Comparison of ENCODE assay signal across 19 cellular contexts in genomic region chr4:123676550-123677229, GRCh38.
A peak's percentile ranks its signal among the peaks of the same experiment; 100 is the strongest.
DNase-seq lines count a peak whose midpoint lies in the region; ATAC-seq and TF ChIP-seq lines count a peak whose summit lies in the region.
"Had no signal": no experiment of that assay in that cellular context is flagged by ENCODE, and none has a peak within 500 bp of the region (broad histone marks: within the 10 kb centered on the region; RNA-seq: fewer than 3 reads in every experiment).

No MANE protein-coding gene starts in this region.

- no peak for TF ChIP-seq CTCF in left lung (IDR thresholded peaks at IDR 0.05)

- ATAC-seq in left lung (peak; percentile 72), HG02885 (IDR thresholded peaks at IDR 0.05; ENCODE audit: poor library complexity, unreplicated experiment) (no peak)
- ATAC-seq: activated CD8-positive, alpha-beta T cell treated with anti-CD3 and anti-CD28 coated beads, Interleukin-2, amount 10 ng/mL, durations not matched to agents 7 days and 5 days; natural killer cell treated with Interleukin-12 subunit alpha and Interleukin-12 subunit beta and Interleukin-15 and Interleukin-18, amount 100 ng/mL, for 72 hours; T-helper 17 cell had no signal

- no peak overlapping the region for H3K4me3 ChIP-seq in H7 (ENCODE audit: insufficient read depth, low read depth, low read length)
- no peak overlapping the region for H3K4me3 ChIP-seq in left lung
- H3K4me3 ChIP-seq: spleen, tibial nerve had no signal

- no peaks in the 10 kb centered on the region for H3K9me3 ChIP-seq in left lung
- H3K9me3 ChIP-seq: BE2C, spleen, tibial nerve had no signal

- intact Hi-C loops in left lung (cut with DNase I): no loop called here

- no peaks in the 10 kb centered on the region for H3K36me3 ChIP-seq in H7 (replicated peaks; ENCODE audit: control insufficient read depth, insufficient read depth, low read length)
- H3K36me3 ChIP-seq in left lung: no peaks in the 10 kb centered on the region
- H3K36me3 ChIP-seq: BE2C, spleen, tibial nerve had no signal

- no peak overlapping the region for H3K27ac ChIP-seq in left lung
- H3K27ac ChIP-seq: KMS-11, spleen had no signal

- DNase-seq in H7 (peak; percentile 21), NCI-H1092 (lab: John Stamatoyannopoulos, UW) (peak; percentile 66), NCI-H226 (peak; percentile 22), left lung (no peak), SIG-M5 (lab: John Stamatoyannopoulos, UW) (no peak), anterior cingulate cortex (lab: John Stamatoyannopoulos, UW) (no peak)
- no peak for DNase-seq in effector CD8-positive, alpha-beta T cell (lab: John Stamatoyannopoulos, UW)
- DNase-seq: activated CD8-positive, alpha-beta T cell treated with anti-CD3 and anti-CD28 coated beads, Interleukin-2, amount 10 ng/mL, durations not matched to agents 7 days and 5 days; BE2C; effector memory CD4-positive, alpha-beta T cell; kidney glomerular epithelial cell; NCI-H1694; SHP77 treated with DMSO at 0.1 percent for 48 hours; spleen; T-helper 17 cell had no signal

- H3K27me3 ChIP-seq in H7 (ENCODE audit: control insufficient read depth, insufficient read depth, low read length) (no peaks in the 10 kb centered on the region), left lung (no peaks in the 10 kb centered on the region)
- H3K27me3 ChIP-seq: spleen, tibial nerve had no signal

- H3K4me1 ChIP-seq in left lung: no peaks in the 10 kb centered on the region
- H3K4me1 ChIP-seq: BE2C had no signal

Comparison
In these comparisons a context has a peak if more than half of its experiments do, and no peak if none do; other contexts are left out.
1. DNase-seq: peak in H7 (single experiment), NCI-H1092 (single experiment) and NCI-H226 (single experiment); none in left lung (0 of 2), SIG-M5 (single experiment), effector CD8-positive, alpha-beta T cell (single experiment) and anterior cingulate cortex (0 of 58).